8 cellular contexts compared by ENCODE assay signal in the genomic region with DNA sequence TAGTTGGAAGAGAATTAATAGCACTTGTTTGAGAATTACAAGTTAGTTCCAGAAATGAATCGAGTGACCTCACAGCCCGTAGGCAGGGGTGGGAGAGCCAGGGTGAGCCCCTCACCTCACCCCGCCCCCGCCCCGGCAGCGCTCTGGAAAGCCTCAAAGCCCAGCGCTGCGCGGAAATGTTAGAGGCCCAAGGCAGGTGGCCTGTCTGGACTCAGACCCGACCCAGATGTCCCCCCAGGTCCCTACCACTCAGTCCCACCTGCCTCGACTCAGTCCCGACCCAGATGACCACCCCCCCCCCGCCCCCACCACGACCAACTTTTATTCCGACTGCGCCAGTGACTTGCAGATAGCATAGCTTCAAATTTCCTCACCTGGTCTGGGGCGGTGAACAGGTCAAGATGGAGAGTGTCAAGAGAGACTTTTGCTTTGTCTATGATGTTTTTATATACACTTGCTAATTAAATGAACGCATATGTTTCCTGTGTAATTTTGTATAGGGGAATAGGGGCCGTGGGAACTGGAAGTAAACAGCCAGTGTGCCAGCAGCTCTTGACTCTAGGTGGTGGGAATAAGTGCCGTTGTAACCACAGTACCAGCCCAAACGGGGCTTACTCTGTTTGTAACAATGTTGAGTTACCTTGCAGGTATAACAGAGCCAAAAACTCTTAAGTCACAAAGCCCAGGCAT.
DNase-seq lines count a peak whose midpoint lies in the region; ATAC-seq and FAIRE-seq lines count a peak whose summit lies in the region.
"Had no signal": no experiment of that assay in that cellular context is flagged by ENCODE, and none has a peak within 500 bp of the region (broad histone marks: within the 10 kb centered on the region; RNA-seq: fewer than 3 reads in every experiment).

No MANE protein-coding gene starts in this region.

- H3K4me1 Mint-ChIP-seq in stimulated activated memory B cell treated with anti-CD40 and anti-IgM and Interleukin-4, amounts not matched to agents 10 μg/mL and 1 μg/mL and 100 μg/mL, for 72 hours: peaks cover 48% of the 10 kb centered on the region

- no peaks in the 10 kb centered on the region for H3K9me3 Mint-ChIP-seq in stimulated activated memory B cell treated with anti-CD40 and anti-IgM and Interleukin-4, amounts not matched to agents 10 μg/mL and 1 μg/mL and 100 μg/mL, for 72 hours

- H3K27ac Mint-ChIP-seq in stimulated activated memory B cell treated with anti-CD40 and anti-IgM and Interleukin-4, amounts not matched to agents 10 μg/mL and 1 μg/mL and 100 μg/mL, for 72 hours: peak overlapping the region; percentile 54

- H3K4me3 Mint-ChIP-seq in stimulated activated memory B cell treated with anti-CD40 and anti-IgM and Interleukin-4, amounts not matched to agents 10 μg/mL and 1 μg/mL and 100 μg/mL, for 72 hours: peak overlapping the region; percentile 79

- peak; percentile 58 for DNase-seq in islet precursor cell
- no peak for DNase-seq in midbrain (lab: John Stamatoyannopoulos, UW)
- no peak for DNase-seq in HTR-8/SVneo (ENCODE audit: insufficient read length, low spot score)

- no peak overlapping the region for H3K27ac ChIP-seq in HUES48 (ENCODE audit: low read depth, low read length)
- peak overlapping the region; percentile 86 for H3K27ac ChIP-seq in angular gyrus (ENCODE audit: low read depth, low read length)

- peak overlapping the region; percentile 67 for H3K4me3 ChIP-seq in HUES48 (ENCODE audit: low read depth, low read length)

- no peaks in the 10 kb centered on the region for H3K9me3 ChIP-seq in HUES48 (ENCODE audit: control insufficient read depth, insufficient read depth, low read length)

- H3K27me3 ChIP-seq in HUES48 (ENCODE audit: control insufficient read depth, insufficient read depth, low read length): peaks cover 65% of the 10 kb centered on the region

- no peak for FAIRE-seq in HTR-8/SVneo (lab: Jason Lieb, UNC)
- FAIRE-seq: islet of Langerhans had no signal

- H3K36me3 ChIP-seq in HUES48 (ENCODE audit: control insufficient read depth, insufficient read depth, low read length): no peaks in the 10 kb centered on the region

- H3K9ac ChIP-seq in HUES48 (ENCODE audit: low read depth, low read length): no peak overlapping the region

- no peak for ATAC-seq in stimulated activated memory B cell treated with anti-CD40 and anti-IgM and Interleukin-4, amounts not matched to agents 10 μg/mL and 1 μg/mL and 100 μg/mL, for 72 hours
- no peak for ATAC-seq in GM21529 (IDR thresholded peaks at IDR 0.05; ENCODE audit: unreplicated experiment)

- H3K27me3 Mint-ChIP-seq in stimulated activated memory B cell treated with anti-CD40 and anti-IgM and Interleukin-4, amounts not matched to agents 10 μg/mL and 1 μg/mL and 100 μg/mL, for 72 hours: no peaks in the 10 kb centered on the region

- peaks cover 19% of the 10 kb centered on the region for H3K4me1 ChIP-seq in HUES48 (ENCODE audit: control insufficient read depth, insufficient read depth, low read length)

- H3K36me3 Mint-ChIP-seq in stimulated activated memory B cell treated with anti-CD40 and anti-IgM and Interleukin-4, amounts not matched to agents 10 μg/mL and 1 μg/mL and 100 μg/mL, for 72 hours: peaks cover 13% of the 10 kb centered on the region
